ENCODE assay signal across 8 cellular contexts in genomic region chr6:106629103-106629858, GRCh38. TPM values are rescaled to one million over a fixed set of nuclear protein-coding genes. Genes with fewer than 3 reads are reported as not detected.
DNase-seq lines count a peak whose midpoint lies in the region; ATAC-seq and TF ChIP-seq lines count a peak whose summit lies in the region.

Gene QRSL1 (plus strand): TSS chr6:106629578. CDS start chr6:106629682, 104 bp downstream.
Gene RTN4IP1 (minus strand): TSS chr6:106629498. CDS start chr6:106629021, 477 bp downstream.

- H3K9me3 Mint-ChIP-seq in activated naive CD4-positive, alpha-beta T cell treated with anti-CD3 and anti-CD28 coated beads, Interleukin-2, amount 50 U/mL, for 72 hours, result no peaks in the 10 kb centered on the region

- H3K27ac ChIP-seq in osteoblast (ENCODE audit: low read depth, low read length) (peak within 1 kb of the TSS; percentile 77), thoracic aorta (peak within 1 kb of the TSS; percentile 59 to 74)

- no peaks in the 10 kb centered on the region for H3K27me3 ChIP-seq in osteoblast (ENCODE audit: insufficient read depth, low read length)
- no peaks in the 10 kb centered on the region for H3K27me3 ChIP-seq in thoracic aorta (replicated peaks; ENCODE audit: insufficient read depth)

- DNase-seq in GM10248 (ENCODE audit: extremely low spot score), result peak; percentile 96
- DNase-seq in NCI-H1048 (lab: John Stamatoyannopoulos, UW), result peak; percentile 64
- DNase-seq in activated naive CD4-positive, alpha-beta T cell treated with anti-CD3 and anti-CD28 coated beads, Interleukin-2, amount 50 U/mL, for 72 hours (ENCODE audit: low spot score in 2 of 2), result peak; percentile 77 to 89
- peak; percentile 92 for DNase-seq in glomerular visceral epithelial cell (ENCODE audit: extremely low spot score)
- DNase-seq in osteoblast (ENCODE audit: insufficient read length, low spot score, missing footprints), result peak; percentile 97
- DNase-seq in thoracic aorta (ENCODE audit: low spot score), result peak; percentile 52

- CTCF ChIA-PET in GM10248 (lab: Yijun Ruan, JAX), result interaction anchor here (1.0 kb wide), 1 partner anchor 293 kb away, joined by 4 read pairs; no protein-coding TSS in a partner anchor

- H3K4me1 ChIP-seq in osteoblast (ENCODE audit: insufficient read depth, low read length) (peaks cover 12% of the 10 kb centered on the region), thoracic aorta (ENCODE audit: control insufficient read depth in 1 of 2, low read depth in 2 of 2) (peaks cover 0 to 16% of the 10 kb centered on the region in 2 donors)

- peaks cover 36% of the 10 kb centered on the region for H3K79me2 ChIP-seq in osteoblast (ENCODE audit: insufficient read depth, low read length)

- peak within 1 kb of the TSS; percentile 81 for H3K4me2 ChIP-seq in osteoblast (ENCODE audit: insufficient read depth, low read length)

- no peak for TF ChIP-seq CTCF in GM10248 (IDR thresholded peaks at IDR 0.05; ENCODE audit: control extremely low read depth, extremely low read depth, low read depth, missing control alignments)
- no peak for TF ChIP-seq CTCF in osteoblast (IDR thresholded peaks at IDR 0.05; ENCODE audit: extremely low read depth, low read depth, low read length)
- no peak for TF ChIP-seq CTCF in thoracic aorta (IDR thresholded peaks at IDR 0.05)

- ATAC-seq in HG02588 (IDR thresholded peaks at IDR 0.05; ENCODE audit: unreplicated experiment) (peak; percentile 88), SK-N-SH treated with all-trans-retinoic acid at 6 μM for 48 hours (peak; percentile 99), thoracic aorta (ENCODE audit: insufficient number of reproducible peaks, low FRiP score, low read depth) (peak; percentile 98)
- ATAC-seq in activated naive CD4-positive, alpha-beta T cell treated with anti-CD3 and anti-CD28 coated beads, Interleukin-2, amount 50 U/mL, for 72 hours, result peak; percentile 97 to 98

- no peaks in the 10 kb centered on the region for H3K36me3 ChIP-seq in osteoblast (ENCODE audit: insufficient read depth, low read length)
- H3K36me3 ChIP-seq in thoracic aorta, result no peaks in the 10 kb centered on the region

- H3K36me3 Mint-ChIP-seq in activated naive CD4-positive, alpha-beta T cell treated with anti-CD3 and anti-CD28 coated beads, Interleukin-2, amount 50 U/mL, for 72 hours, result peaks cover 6 to 17% of the 10 kb centered on the region in 2 donors

- H4K20me1 ChIP-seq in osteoblast (ENCODE audit: insufficient read depth, low read length), result peaks cover 9% of the 10 kb centered on the region

- peak within 1 kb of the TSS; percentile 93 to 98 for H3K27ac Mint-ChIP-seq in activated naive CD4-positive, alpha-beta T cell treated with anti-CD3 and anti-CD28 coated beads, Interleukin-2, amount 50 U/mL, for 72 hours

- H3K9me3 ChIP-seq in osteoblast (ENCODE audit: low read depth, low read length) (no peaks in the 10 kb centered on the region), thoracic aorta (no peaks in the 10 kb centered on the region)

- peak within 1 kb of the TSS; percentile 86 for H2AFZ ChIP-seq in osteoblast (ENCODE audit: low read length)

- H3K4me3 ChIP-seq in osteoblast (ENCODE audit: insufficient read depth, low read length), result peak within 1 kb of the TSS; percentile 85
- peak within 1 kb of the TSS; percentile 99 for H3K4me3 ChIP-seq in thoracic aorta

- POLR2A ChIA-PET in GM10248 (lab: Yijun Ruan, JAX), result no interaction called here

TF ChIP-seq in SK-N-SH treated with all-trans-retinoic acid at 6 μM for 48 hours, 23 proteins besides CTCF, POLR2A, EP300 and RAD21:
- TF ChIP-seq GLIS3 (CRISPR knock-in tag; IDR thresholded peaks at IDR 0.05) (no peak), PATZ1 (CRISPR knock-in tag; IDR thresholded peaks at IDR 0.05; ENCODE audit: borderline replicate concordance) (0 out of 2 replicates have a peak, but pooled peaks have one; percentile 13), OSR1 (CRISPR knock-in tag; IDR thresholded peaks at IDR 0.05) (no peak)
TF ChIP-seq in SK-N-SH treated with all-trans-retinoic acid at 6 μM for 48 hours: peak in this region for 1.

RNA-seq across cellular contexts. Expression of gene QRSL1, which starts in this region (rescaled TPM):
- total RNA-seq in activated naive CD4-positive, alpha-beta T cell treated with anti-CD3 and anti-CD28 coated beads, Interleukin-2, amount 50 U/mL, for 72 hours, result 10 to 100 TPM; 20.0 to 20.5 TPM
- 12.7 and 13.8 TPM in 2 replicates for total RNA-seq in osteoblast
- total RNA-seq in thoracic aorta, result 1 to 10 TPM; 8.7 to 9.5 TPM

RNA-seq across cellular contexts. Expression of gene RTN4IP1, which starts in this region (rescaled TPM):
- total RNA-seq in activated naive CD4-positive, alpha-beta T cell treated with anti-CD3 and anti-CD28 coated beads, Interleukin-2, amount 50 U/mL, for 72 hours, result 1 to 10 TPM; 6.6 to 8.0 TPM
- 4.4 and 5.1 TPM in 2 replicates for total RNA-seq in osteoblast
- 10 to 100 TPM in 1 of 2 donors, 1 to 10 TPM in 1; 1.3 to 10.7 TPM for total RNA-seq in thoracic aorta

Comparison
In these comparisons a context has a peak if more than half of its experiments do, and no peak if none do; other contexts are left out.
1. Peak in every context shown above with its lines: DNase-seq, ATAC-seq, H3K4me3 ChIP-seq and H3K27ac ChIP-seq.